9 cellular contexts compared by ENCODE assay signal in genomic region chr2:96873651-96874096, GRCh38. TPM values are rescaled to one million over a fixed set of nuclear protein-coding genes. Genes with fewer than 3 reads are reported as not detected.
DNase-seq lines count a peak whose midpoint lies in the region; ATAC-seq lines count a peak whose summit lies in the region.
"Had no signal": no experiment of that assay in that cellular context is flagged by ENCODE, and none has a peak within 500 bp of the region (broad histone marks: within the 10 kb centered on the region; RNA-seq: fewer than 3 reads in every experiment).

No MANE protein-coding gene starts in this region.

- no peaks in the 10 kb centered on the region for H3K4me1 ChIP-seq in aorta (ENCODE audit: control insufficient read depth in 1 of 2, insufficient read depth in 2 of 2, low read length in 2 of 2)

- no peak overlapping the region for H3K27ac ChIP-seq in aorta (ENCODE audit: low read depth in 1 of 2, low read length in 2 of 2)
- H3K27ac ChIP-seq: SK-N-MC had no signal

- ATAC-seq in Right ventricle myocardium inferior, result no peak
- no peak for ATAC-seq in aorta (ENCODE audit: low FRiP score)
- no peak for ATAC-seq in GM19324 (IDR thresholded peaks at IDR 0.05; ENCODE audit: low FRiP score, unreplicated experiment)
- no peak for ATAC-seq in GM18870 (IDR thresholded peaks at IDR 0.05; ENCODE audit: unreplicated experiment)

- intact Hi-C loops in Right ventricle myocardium inferior (cut with DNase I) (no loop called here), cardiac septum (cut with DNase I) (no loop called here), aorta (cut with DNase I) (no loop called here)

- H3K36me3 ChIP-seq in aorta (ENCODE audit: control insufficient read depth in 1 of 2, insufficient read depth in 2 of 2, low read length in 1 of 2), result no peaks in the 10 kb centered on the region

- 23 to 45% methylated on average over 8 of the region's 8 CpGs for WGBS in aorta, 2 donors

- no peaks in the 10 kb centered on the region for H3K27me3 ChIP-seq in aorta (ENCODE audit: control insufficient read depth in 1 of 2, insufficient read depth in 2 of 2, low read length in 1 of 2)

- DNase-seq in Right ventricle myocardium inferior (ENCODE audit: missing footprints) (peak; percentile 75), cardiac septum (ENCODE audit: low spot score) (no peak), medulla oblongata (ENCODE audit: extremely low spot score) (peak; percentile 73), aorta (peak; percentile 86)
- DNase-seq: activated CD8-positive, alpha-beta memory T cell treated with anti-CD3 and anti-CD28 coated beads, Interleukin-2, amount 50 U/mL, for 48 hours; NCI-H187 had no signal

- no peaks in the 10 kb centered on the region for H3K9me3 ChIP-seq in aorta (ENCODE audit: control insufficient read depth, low read length)

- H3K4me3 ChIP-seq in aorta (ENCODE audit: low read length in 2 of 2), result no peak overlapping the region
- H3K4me3 ChIP-seq: SK-N-MC had no signal

RNA-seq across cellular contexts. Expression of gene SEMA4C, which starts 3.8 kb away (rescaled TPM):
- total RNA-seq in Right ventricle myocardium inferior, result 22.7 TPM
- total RNA-seq in cardiac septum, result 25.6 TPM
- total RNA-seq in aorta, result 10 to 100 TPM; 49.6 to 55.6 TPM
- polyA plus RNA-seq in aorta, result 10 to 100 TPM in 1 of 2 donors, 1 to 10 TPM in 1; 6.1 to 38.8 TPM

RNA-seq across cellular contexts. Expression of gene ANKRD39, which starts 15.9 kb away (rescaled TPM):
- total RNA-seq in Right ventricle myocardium inferior, result 17.4 TPM
- 15.2 TPM for total RNA-seq in cardiac septum
- total RNA-seq in aorta, result 10 to 100 TPM in 1 of 2 donors, 1 to 10 TPM in 1; 10.0 to 12.7 TPM
- polyA plus RNA-seq in aorta, result 10 to 100 TPM; 14.0 to 20.5 TPM

RNA-seq across cellular contexts. Expression of gene ANKRD23, which starts 29.9 kb away (rescaled TPM):
- total RNA-seq in Right ventricle myocardium inferior (12.7 TPM), cardiac septum (10.6 TPM), aorta (1 to 10 TPM; 4.6 to 5.4 TPM)
- 1 to 10 TPM in 1 of 2 donors, not detected in 1; 5.3 TPM for polyA plus RNA-seq in aorta

RNA-seq across cellular contexts. Expression of gene CNNM3, which starts 57.6 kb away (rescaled TPM):
- total RNA-seq in Right ventricle myocardium inferior, result 13.3 TPM
- 10.7 TPM for total RNA-seq in cardiac septum
- 10 to 100 TPM; 11.1 to 16.8 TPM for total RNA-seq in aorta
- polyA plus RNA-seq in aorta, result 10 to 100 TPM in 1 of 2 donors, 1 to 10 TPM in 1; 2.9 to 10.2 TPM
